ENCODE assay signal across 19 cellular contexts in the genomic region with DNA sequence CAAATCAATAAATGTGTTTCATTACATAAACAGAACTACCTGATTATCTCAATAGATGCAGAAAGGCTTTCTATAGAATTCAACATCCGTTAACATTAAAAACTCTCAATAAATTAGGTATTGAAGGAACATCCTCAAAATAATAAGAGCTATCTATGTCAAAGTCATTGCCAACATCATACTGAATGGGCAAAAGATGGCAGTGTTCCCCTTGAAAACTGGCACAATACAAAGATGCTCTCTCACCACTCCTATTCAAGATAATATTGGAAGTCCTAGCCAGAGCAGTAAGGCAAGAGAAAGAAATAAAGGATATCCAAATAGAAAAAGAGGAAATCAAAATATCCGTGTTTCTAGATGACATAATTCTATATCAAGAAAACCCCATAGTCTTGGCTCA.
DNase-seq lines count a peak whose midpoint lies in the region; ATAC-seq and TF ChIP-seq lines count a peak whose summit lies in the region.
"Had no signal": no experiment of that assay in that cellular context is flagged by ENCODE, and none has a peak within 500 bp of the region (broad histone marks: within the 10 kb centered on the region; RNA-seq: fewer than 3 reads in every experiment).

No MANE protein-coding gene starts in this region.

- no peaks in the 10 kb centered on the region for H3K4me1 ChIP-seq in SK-N-SH (ENCODE audit: control insufficient read depth in 1 of 2, insufficient read depth in 2 of 2, low read depth in 1 of 2, low read length in 1 of 2)
- no peaks in the 10 kb centered on the region for H3K4me1 ChIP-seq in osteoblast (ENCODE audit: insufficient read depth, low read length)
- H3K4me1 ChIP-seq: Peyer's patch had no signal

- no peak for DNase-seq in SK-N-SH
- peak; percentile 21 for DNase-seq in OCI-M1 (lab: John Stamatoyannopoulos, UW)
- peak; percentile 9 to 24 for DNase-seq in dermis microvascular lymphatic vessel endothelial cell (ENCODE audit: low read depth in 2 of 2)
- DNase-seq in NCI-H2196 (lab: John Stamatoyannopoulos, UW; ENCODE audit: unreplicated experiment): no peak
- DNase-seq in osteoblast (ENCODE audit: insufficient read length, low spot score, missing footprints): no peak
- DNase-seq in activated CD8-positive, alpha-beta memory T cell treated with anti-CD3 and anti-CD28 coated beads for 24 hours: no peak
- DNase-seq: C1 segment of cervical spinal cord, DMS153, MG63, NCI-H1105 treated with DMSO at 0.1 percent for 48 hours, NCI-H187 treated with DMSO at 0.1 percent for 48 hours, NCI-H2227 treated with DMSO at 0.1 percent for 48 hours, NCI-H524 treated with DMSO at 0.1 percent for 48 hours, Peyer's patch, SHP77 treated with DMSO at 0.1 percent for 48 hours had no signal

- no peak overlapping the region for H3K9ac ChIP-seq in SK-N-SH
- H3K9ac ChIP-seq: KMS-11 had no signal

- H3K9me3 ChIP-seq in SK-N-SH (no peaks in the 10 kb centered on the region), osteoblast (ENCODE audit: low read depth, low read length) (no peaks in the 10 kb centered on the region)
- H3K9me3 ChIP-seq: MG63, Peyer's patch had no signal

- H3K27ac ChIP-seq in SK-N-SH (ENCODE audit: low read depth in 2 of 2, low read length in 1 of 2) (no peak overlapping the region), osteoblast (ENCODE audit: low read depth, low read length) (no peak overlapping the region)
- H3K27ac ChIP-seq: KMS-11, Peyer's patch had no signal

- TF ChIP-seq EP300 in SK-N-SH (IDR thresholded peaks at IDR 0.05; ENCODE audit: borderline replicate concordance in 1 of 2, low read depth in 1 of 2, low read length in 1 of 2): no peak

- H3K36me3 ChIP-seq in SK-N-SH (replicated peaks in 1 of 2; ENCODE audit: control insufficient read depth in 1 of 2, insufficient read depth in 2 of 2, low read length in 1 of 2): no peaks in the 10 kb centered on the region
- no peaks in the 10 kb centered on the region for H3K36me3 ChIP-seq in osteoblast (ENCODE audit: insufficient read depth, low read length)
- H3K36me3 ChIP-seq: MG63, Peyer's patch had no signal

- no peak overlapping the region for H2AFZ ChIP-seq in SK-N-SH (ENCODE audit: low read depth)
- H2AFZ ChIP-seq in osteoblast (ENCODE audit: low read length): no peak overlapping the region

- H4K20me1 ChIP-seq in SK-N-SH (ENCODE audit: insufficient read depth): no peaks in the 10 kb centered on the region
- no peaks in the 10 kb centered on the region for H4K20me1 ChIP-seq in osteoblast (ENCODE audit: insufficient read depth, low read length)

- no peaks in the 10 kb centered on the region for H3K27me3 ChIP-seq in SK-N-SH (ENCODE audit: insufficient read depth)
- H3K27me3 ChIP-seq in osteoblast (ENCODE audit: insufficient read depth, low read length): no peaks in the 10 kb centered on the region
- H3K27me3 ChIP-seq: MG63, Peyer's patch had no signal

- POLR2A ChIA-PET in SK-N-SH (lab: Yijun Ruan, JAX): no interaction called here

- H3K9me2 ChIP-seq in SK-N-SH: no peaks in the 10 kb centered on the region

- WGBS in SK-N-SH (ENCODE audit: low lambda C conversion rate): 9% methylated on average over 2 of the region's 2 CpGs

- no peak overlapping the region for H3K4me3 ChIP-seq in SK-N-SH (ENCODE audit: low read depth in 2 of 2, low read length in 1 of 2)
- H3K4me3 ChIP-seq in osteoblast (ENCODE audit: insufficient read depth, low read length): no peak overlapping the region
- H3K4me3 ChIP-seq: GM12878, MG63, Peyer's patch had no signal

- CTCF ChIA-PET in SK-N-SH (lab: Yijun Ruan, JAX): no interaction called here

- TF ChIP-seq RAD21 in SK-N-SH (IDR thresholded peaks at IDR 0.05; ENCODE audit: low read length): no peak

- ATAC-seq in SK-N-SH treated with all-trans-retinoic acid at 6 μM for 48 hours (no peak), HG02642 (IDR thresholded peaks at IDR 0.05; ENCODE audit: poor library complexity, unreplicated experiment) (no peak)
- ATAC-seq: GM12878 had no signal

- H3K4me2 ChIP-seq in SK-N-SH: no peak overlapping the region
- H3K4me2 ChIP-seq in osteoblast (ENCODE audit: insufficient read depth, low read length): no peak overlapping the region
- H3K4me2 ChIP-seq: KMS-11 had no signal

- peak; percentile 23 for TF ChIP-seq CTCF in SK-N-SH (IDR thresholded peaks at IDR 0.05)
- no peak for TF ChIP-seq CTCF in osteoblast (IDR thresholded peaks at IDR 0.05; ENCODE audit: extremely low read depth, low read depth, low read length)

- no peaks in the 10 kb centered on the region for H3K79me2 ChIP-seq in SK-N-SH (ENCODE audit: insufficient read depth)
- no peaks in the 10 kb centered on the region for H3K79me2 ChIP-seq in osteoblast (ENCODE audit: insufficient read depth, low read length)

- H3F3A ChIP-seq in SK-N-SH (replicated peaks; ENCODE audit: insufficient read depth): no peaks in the 10 kb centered on the region

TF ChIP-seq in SK-N-SH, 30 proteins besides CTCF, POLR2A, EP300 and RAD21 (continues in another document):
- TF ChIP-seq SIN3A (IDR thresholded peaks at IDR 0.05; ENCODE audit: borderline replicate concordance, low read depth, low read length) (no peak), GATA2 (CRISPR knock-in tag; IDR thresholded peaks at IDR 0.05) (no peak), MXI1 (IDR thresholded peaks at IDR 0.05; ENCODE audit: low read depth, low read length) (no peak), TCF12 (IDR thresholded peaks at IDR 0.05) (no peak), NRF1 (IDR thresholded peaks at IDR 0.05; ENCODE audit: low read depth, low read length) (no peak), GABPA (IDR thresholded peaks at IDR 0.05; ENCODE audit: low read depth) (no peak), TEAD4 (IDR thresholded peaks at IDR 0.05; ENCODE audit: borderline replicate concordance, insufficient read depth) (no peak), RXRA (IDR thresholded peaks at IDR 0.05; ENCODE audit: borderline replicate concordance, low read depth) (no peak)
- TF ChIP-seq, protein P1, sequence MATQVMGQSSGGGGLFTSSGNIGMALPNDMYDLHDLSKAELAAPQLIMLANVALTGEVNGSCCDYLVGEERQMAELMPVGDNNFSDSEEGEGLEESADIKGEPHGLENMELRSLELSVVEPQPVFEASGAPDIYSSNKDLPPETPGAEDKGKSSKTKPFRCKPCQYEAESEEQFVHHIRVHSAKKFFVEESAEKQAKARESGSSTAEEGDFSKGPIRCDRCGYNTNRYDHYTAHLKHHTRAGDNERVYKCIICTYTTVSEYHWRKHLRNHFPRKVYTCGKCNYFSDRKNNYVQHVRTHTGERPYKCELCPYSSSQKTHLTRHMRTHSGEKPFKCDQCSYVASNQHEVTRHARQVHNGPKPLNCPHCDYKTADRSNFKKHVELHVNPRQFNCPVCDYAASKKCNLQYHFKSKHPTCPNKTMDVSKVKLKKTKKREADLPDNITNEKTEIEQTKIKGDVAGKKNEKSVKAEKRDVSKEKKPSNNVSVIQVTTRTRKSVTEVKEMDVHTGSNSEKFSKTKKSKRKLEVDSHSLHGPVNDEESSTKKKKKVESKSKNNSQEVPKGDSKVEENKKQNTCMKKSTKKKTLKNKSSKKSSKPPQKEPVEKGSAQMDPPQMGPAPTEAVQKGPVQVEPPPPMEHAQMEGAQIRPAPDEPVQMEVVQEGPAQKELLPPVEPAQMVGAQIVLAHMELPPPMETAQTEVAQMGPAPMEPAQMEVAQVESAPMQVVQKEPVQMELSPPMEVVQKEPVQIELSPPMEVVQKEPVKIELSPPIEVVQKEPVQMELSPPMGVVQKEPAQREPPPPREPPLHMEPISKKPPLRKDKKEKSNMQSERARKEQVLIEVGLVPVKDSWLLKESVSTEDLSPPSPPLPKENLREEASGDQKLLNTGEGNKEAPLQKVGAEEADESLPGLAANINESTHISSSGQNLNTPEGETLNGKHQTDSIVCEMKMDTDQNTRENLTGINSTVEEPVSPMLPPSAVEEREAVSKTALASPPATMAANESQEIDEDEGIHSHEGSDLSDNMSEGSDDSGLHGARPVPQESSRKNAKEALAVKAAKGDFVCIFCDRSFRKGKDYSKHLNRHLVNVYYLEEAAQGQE (IDR thresholded peaks at IDR 0.05; ENCODE audit: low read depth, low read length): no peak

TF ChIP-seq in SK-N-SH treated with all-trans-retinoic acid at 6 μM for 48 hours, 23 proteins besides CTCF, POLR2A, EP300 and RAD21 (continues in another document):
- TF ChIP-seq ZFP30 (CRISPR knock-in tag; IDR thresholded peaks at IDR 0.05) (no peak), ARNTL (CRISPR knock-in tag; IDR thresholded peaks at IDR 0.05; ENCODE audit: borderline replicate concordance, low read depth) (no peak), SNAI2 (CRISPR knock-in tag; IDR thresholded peaks at IDR 0.05) (no peak), GLIS3 (CRISPR knock-in tag; IDR thresholded peaks at IDR 0.05) (no peak), CSDC2 (CRISPR knock-in tag; IDR thresholded peaks at IDR 0.05) (no peak), TCF4 (CRISPR knock-in tag; IDR thresholded peaks at IDR 0.05; ENCODE audit: borderline replicate concordance) (no peak)
- TF ChIP-seq, protein P2, sequence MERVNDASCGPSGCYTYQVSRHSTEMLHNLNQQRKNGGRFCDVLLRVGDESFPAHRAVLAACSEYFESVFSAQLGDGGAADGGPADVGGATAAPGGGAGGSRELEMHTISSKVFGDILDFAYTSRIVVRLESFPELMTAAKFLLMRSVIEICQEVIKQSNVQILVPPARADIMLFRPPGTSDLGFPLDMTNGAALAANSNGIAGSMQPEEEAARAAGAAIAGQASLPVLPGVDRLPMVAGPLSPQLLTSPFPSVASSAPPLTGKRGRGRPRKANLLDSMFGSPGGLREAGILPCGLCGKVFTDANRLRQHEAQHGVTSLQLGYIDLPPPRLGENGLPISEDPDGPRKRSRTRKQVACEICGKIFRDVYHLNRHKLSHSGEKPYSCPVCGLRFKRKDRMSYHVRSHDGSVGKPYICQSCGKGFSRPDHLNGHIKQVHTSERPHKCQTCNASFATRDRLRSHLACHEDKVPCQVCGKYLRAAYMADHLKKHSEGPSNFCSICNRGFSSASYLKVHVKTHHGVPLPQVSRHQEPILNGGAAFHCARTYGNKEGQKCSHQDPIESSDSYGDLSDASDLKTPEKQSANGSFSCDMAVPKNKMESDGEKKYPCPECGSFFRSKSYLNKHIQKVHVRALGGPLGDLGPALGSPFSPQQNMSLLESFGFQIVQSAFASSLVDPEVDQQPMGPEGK (CRISPR knock-in tag; IDR thresholded peaks at IDR 0.05; ENCODE audit: borderline replicate concordance): no peak

Comparison
In these comparisons a context has a peak if more than half of its experiments do, and no peak if none do; other contexts are left out.
1. DNase-seq: peak in OCI-M1 (single experiment) and dermis microvascular lymphatic vessel endothelial cell (2 of 2); none in SK-N-SH (single experiment), NCI-H2196 (single experiment), osteoblast (single experiment) and activated CD8-positive, alpha-beta memory T cell treated with anti-CD3 and anti-CD28 coated beads for 24 hours (single experiment).